In the genomic region with DNA sequence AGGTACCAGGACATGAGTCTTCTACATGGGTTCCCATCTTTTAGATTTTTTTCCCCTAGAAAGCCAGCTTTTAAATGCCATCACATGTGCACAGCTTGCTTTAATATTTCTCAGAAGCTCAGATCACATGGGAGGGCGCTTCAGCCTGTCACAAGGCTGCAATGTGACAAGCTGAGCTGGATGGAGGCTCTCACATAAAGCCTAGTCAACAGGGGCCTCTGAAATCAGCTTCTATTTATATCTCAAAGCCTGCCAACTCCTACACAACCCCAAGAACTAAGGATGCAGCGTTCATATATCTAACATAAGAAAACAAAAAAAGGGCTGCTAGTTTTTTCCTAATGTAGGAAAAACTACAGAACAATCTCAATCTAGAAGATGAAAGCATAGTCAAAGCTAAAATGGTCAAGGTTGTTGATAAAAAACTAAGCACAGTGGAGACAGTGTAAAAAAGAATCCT, we compare ENCODE assay signal across 8 cellular contexts. TPM values are rescaled to one million over a fixed set of nuclear protein-coding genes. Genes with fewer than 3 reads are reported as not detected.
A peak's percentile ranks its signal among the peaks of the same experiment; 100 is the strongest.
DNase-seq lines count a peak whose midpoint lies in the region; ATAC-seq and TF ChIP-seq lines count a peak whose summit lies in the region.

No MANE protein-coding gene starts in this region.

- WGBS in tibial nerve, 2 donors: 0 to 3% methylated on average over 2 of the region's 2 CpGs

- peaks cover 45% of the 10 kb centered on the region for H3K36me3 Mint-ChIP-seq in activated naive CD8-positive, alpha-beta T cell treated with anti-CD3 and anti-CD28 coated beads for 36 hours
- H3K36me3 Mint-ChIP-seq in glutamatergic neuron (ENCODE audit: unreplicated experiment): no peaks in the 10 kb centered on the region

- H3K27me3 Mint-ChIP-seq in activated naive CD8-positive, alpha-beta T cell treated with anti-CD3 and anti-CD28 coated beads for 36 hours: no peaks in the 10 kb centered on the region
- peaks cover 16% of the 10 kb centered on the region for H3K27me3 Mint-ChIP-seq in glutamatergic neuron (ENCODE audit: unreplicated experiment)

- TF ChIP-seq CTCF in BE2C (IDR thresholded peaks at IDR 0.05; ENCODE audit: low read depth, low read length) (no peak), glutamatergic neuron (IDR thresholded peaks at IDR 0.05; ENCODE audit: partially characterized antibody, unreplicated experiment) (no peak), tibial nerve (IDR thresholded peaks at IDR 0.05) (no peak)

- TF ChIP-seq POLR2A in tibial nerve (IDR thresholded peaks at IDR 0.05): peak in 1 of 2 donors; percentile 62

- H3K4me3 Mint-ChIP-seq in activated naive CD8-positive, alpha-beta T cell treated with anti-CD3 and anti-CD28 coated beads for 36 hours: peak overlapping the region; percentile 92
- H3K4me3 Mint-ChIP-seq in glutamatergic neuron (ENCODE audit: unreplicated experiment): peak overlapping the region; percentile 93

- H3K9me3 Mint-ChIP-seq in activated naive CD8-positive, alpha-beta T cell treated with anti-CD3 and anti-CD28 coated beads for 36 hours: no peaks in the 10 kb centered on the region
- peaks cover 16% of the 10 kb centered on the region for H3K9me3 Mint-ChIP-seq in glutamatergic neuron (ENCODE audit: unreplicated experiment)

- no peaks in the 10 kb centered on the region for H3K27me3 ChIP-seq in BE2C
- no peaks in the 10 kb centered on the region for H3K27me3 ChIP-seq in tibial nerve

- peak; percentile 92 to 96 for TF ChIP-seq EP300 in tibial nerve (IDR thresholded peaks at IDR 0.05)

- peak overlapping the region; percentile 100 for H3K27ac ChIP-seq in tibial nerve

- H3K36me3 ChIP-seq in BE2C (peaks cover 43% of the 10 kb centered on the region), tibial nerve (peaks cover 2 to 26% (median 5%) of the 10 kb centered on the region in 3 donors)

- H3K4me1 ChIP-seq in BE2C: peaks cover 6% of the 10 kb centered on the region
- H3K4me1 ChIP-seq in tibial nerve: peaks cover 0 to 50% (median 42%) of the 10 kb centered on the region in 4 donors

- peaks cover 43% of the 10 kb centered on the region for H3K4me1 Mint-ChIP-seq in activated naive CD8-positive, alpha-beta T cell treated with anti-CD3 and anti-CD28 coated beads for 36 hours
- peaks cover 25% of the 10 kb centered on the region for H3K4me1 Mint-ChIP-seq in glutamatergic neuron (ENCODE audit: low read depth, unreplicated experiment)

- peak overlapping the region; percentile 87 for H3K27ac Mint-ChIP-seq in activated naive CD8-positive, alpha-beta T cell treated with anti-CD3 and anti-CD28 coated beads for 36 hours
- H3K27ac Mint-ChIP-seq in glutamatergic neuron (ENCODE audit: unreplicated experiment): peak overlapping the region; percentile 100

- ATAC-seq in GM18870 (IDR thresholded peaks at IDR 0.05; ENCODE audit: unreplicated experiment) (peak; percentile 42), HG03280 (IDR thresholded peaks at IDR 0.05; ENCODE audit: unreplicated experiment) (peak; percentile 26)

- H3K4me3 ChIP-seq in BE2C (ENCODE audit: low read depth, low read length) (peak overlapping the region; percentile 79), tibial nerve (peak overlapping the region; percentile 87 to 97 (median 95))

- H3K9me3 ChIP-seq in BE2C (no peaks in the 10 kb centered on the region), tibial nerve (no peaks in the 10 kb centered on the region)

- peak; percentile 42 for DNase-seq in BE2C
- DNase-seq in OCI-M1 (lab: John Stamatoyannopoulos, UW): peak; percentile 89
- peak; percentile 36 for DNase-seq in activated naive CD8-positive, alpha-beta T cell treated with anti-CD3 and anti-CD28 coated beads for 36 hours
- DNase-seq in glutamatergic neuron: peak; percentile 31
- DNase-seq in occipital lobe (lab: John Stamatoyannopoulos, UW): peak; percentile 83
- peak; percentile 45 to 84 for DNase-seq in tibial nerve (ENCODE audit: low spot score in 2 of 2)

RNA-seq across cellular contexts. Expression of gene ZFAND5, which starts 2.3 kb away (rescaled TPM):
- polyA plus RNA-seq in BE2C (2012; ENCODE audit: insufficient read depth, insufficient read length, low read depth): 50.6 TPM
- total RNA-seq in activated naive CD8-positive, alpha-beta T cell treated with anti-CD3 and anti-CD28 coated beads for 36 hours: 10 to 100 TPM; 95.2 to 96.0 TPM
- total RNA-seq in glutamatergic neuron (ENCODE audit: unreplicated experiment): 218 TPM
- total RNA-seq in occipital lobe: 333 TPM
- 1,000 to 10,000 TPM in 3 of 4 donors, 100 to 1,000 TPM in 1; 907 to 1,573 (median 1,091) TPM for total RNA-seq in tibial nerve

Comparison
In these comparisons a context has a peak if more than half of its experiments do, and no peak if none do; other contexts are left out.
1. Peak in every context shown above with its lines: DNase-seq, ATAC-seq, H3K4me3 ChIP-seq and H3K27ac ChIP-seq.
2. DNase-seq: peak in every context shown above with its lines; median percentile 89 in OCI-M1; 83 in occipital lobe; 64 in tibial nerve; 42 in BE2C; 36 in activated naive CD8-positive, alpha-beta T cell treated with anti-CD3 and anti-CD28 coated beads for 36 hours; 31 in glutamatergic neuron.